Comparison of ENCODE assay signal across 18 cellular contexts in the genomic region with DNA sequence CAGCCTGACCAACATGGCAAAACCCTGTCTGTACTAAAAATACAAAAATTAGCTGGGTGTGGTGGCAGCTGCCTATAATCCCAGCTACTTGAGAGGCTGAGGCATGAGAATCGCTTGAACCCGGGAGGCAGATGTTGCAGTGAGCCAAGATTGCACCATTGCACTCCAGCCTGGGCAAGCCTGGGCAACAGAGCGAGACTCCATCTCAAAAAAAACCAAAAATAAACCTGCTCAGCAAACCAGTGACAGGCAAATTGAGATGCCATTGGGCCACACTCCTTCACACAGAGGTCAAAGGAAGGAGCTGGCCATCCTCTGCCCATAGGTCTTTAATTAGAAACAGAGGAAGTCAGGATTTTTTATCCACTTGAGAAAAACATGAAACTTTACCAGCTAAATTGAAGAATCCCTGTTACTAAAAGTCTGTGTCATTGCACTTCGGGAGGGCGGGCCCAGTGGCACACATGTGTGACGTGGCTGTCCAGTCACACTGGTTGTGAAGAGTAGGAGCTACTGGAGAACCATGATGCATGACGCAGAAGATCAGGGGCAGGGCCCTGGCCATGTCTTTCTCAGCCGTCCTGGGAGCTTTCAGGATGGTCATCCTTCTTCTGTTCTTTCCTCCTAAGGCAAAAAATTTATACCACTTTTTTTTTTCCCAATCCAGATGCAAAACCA.
"Had no signal": no experiment of that assay in that cellular context is flagged by ENCODE, and none has a peak within 500 bp of the region (broad histone marks: within the 10 kb centered on the region; RNA-seq: fewer than 3 reads in every experiment).

No MANE protein-coding gene starts in this region.

- H3K4me3 Mint-ChIP-seq: activated naive CD8-positive, alpha-beta T cell treated with anti-CD3 and anti-CD28 coated beads, Interleukin-2, amount 10 ng/mL, durations not matched to agents 7 days and 5 days; dendritic cell treated with granulocyte-macrophage colony-stimulating factor and Interleukin-4, amounts not matched to agents 40 ng/mL and 50 ng/mL, for 4 days; natural killer cell; type B pancreatic cell had no signal

- H3K4me1 Mint-ChIP-seq: natural killer cell had no signal

- DNase-seq: activated CD4-positive, alpha-beta T cell treated with anti-CD3 and anti-CD28 coated beads for 4 hours; activated CD8-positive, alpha-beta memory T cell treated with anti-CD3 and anti-CD28 coated beads, Interleukin-2, amount 50 U/mL, for 48 hours; activated naive CD8-positive, alpha-beta T cell treated with anti-CD3 and anti-CD28 coated beads, Interleukin-2, amount 10 ng/mL, durations not matched to agents 7 days and 5 days; anterior cingulate cortex; brain microvascular endothelial cell; effector memory CD4-positive, alpha-beta T cell; gastrocnemius medialis; islet precursor cell; left lung; natural killer cell; stimulated activated CD4-positive, alpha-beta T cell treated with anti-CD3 and anti-CD28 coated beads, Interleukin-4, amount 100 ng/mL, for 4 hours; stimulated activated CD8-positive, alpha-beta memory T cell treated with anti-CD3 and anti-CD28 coated beads, Interleukin-4, amount 100 ng/mL, for 48 hours; stimulated activated naive CD8-positive, alpha-beta T cell treated with anti-CD3 and anti-CD28 coated beads, Interleukin-15, Interleukin-2, amounts not matched to agents 100 U/mL and 50 U/mL, for 24 hours; WERI-Rb-1 had no signal

- H3K4me3 ChIP-seq: gastrocnemius medialis, hepatocyte, left lung, smooth muscle cell had no signal

- H3K79me2 ChIP-seq: hepatocyte had no signal

- H3K27ac ChIP-seq: brain microvascular endothelial cell, hepatocyte, left lung, WERI-Rb-1 had no signal

- H3K27me3 ChIP-seq: brain microvascular endothelial cell, gastrocnemius medialis, hepatocyte, left lung had no signal

- H2AFZ ChIP-seq: hepatocyte had no signal

- H3K9me3 Mint-ChIP-seq: activated naive CD8-positive, alpha-beta T cell treated with anti-CD3 and anti-CD28 coated beads, Interleukin-2, amount 10 ng/mL, durations not matched to agents 7 days and 5 days; dendritic cell treated with granulocyte-macrophage colony-stimulating factor and Interleukin-4, amounts not matched to agents 40 ng/mL and 50 ng/mL, for 4 days; natural killer cell had no signal

- H3K36me3 ChIP-seq: brain microvascular endothelial cell, gastrocnemius medialis, left lung, WERI-Rb-1 had no signal

- H3K27me3 Mint-ChIP-seq: activated naive CD8-positive, alpha-beta T cell treated with anti-CD3 and anti-CD28 coated beads, Interleukin-2, amount 10 ng/mL, durations not matched to agents 7 days and 5 days; type B pancreatic cell had no signal

- H3K27ac Mint-ChIP-seq: activated naive CD8-positive, alpha-beta T cell treated with anti-CD3 and anti-CD28 coated beads, Interleukin-2, amount 10 ng/mL, durations not matched to agents 7 days and 5 days; dendritic cell treated with granulocyte-macrophage colony-stimulating factor and Interleukin-4, amounts not matched to agents 40 ng/mL and 50 ng/mL, for 4 days; natural killer cell; type B pancreatic cell had no signal

- H3K36me3 Mint-ChIP-seq: activated naive CD8-positive, alpha-beta T cell treated with anti-CD3 and anti-CD28 coated beads, Interleukin-2, amount 10 ng/mL, durations not matched to agents 7 days and 5 days; natural killer cell; type B pancreatic cell had no signal

- H3K9me3 ChIP-seq: gastrocnemius medialis, left lung had no signal

- H3K4me2 ChIP-seq: hepatocyte, smooth muscle cell had no signal

- ATAC-seq: gastrocnemius medialis; left lung; natural killer cell; stimulated activated naive CD8-positive, alpha-beta T cell treated with anti-CD3 and anti-CD28 coated beads, Interleukin-15, Interleukin-2, amounts not matched to agents 100 U/mL and 50 U/mL, for 24 hours had no signal
